ENCODE assay signal across 29 cellular contexts in the genomic region with DNA sequence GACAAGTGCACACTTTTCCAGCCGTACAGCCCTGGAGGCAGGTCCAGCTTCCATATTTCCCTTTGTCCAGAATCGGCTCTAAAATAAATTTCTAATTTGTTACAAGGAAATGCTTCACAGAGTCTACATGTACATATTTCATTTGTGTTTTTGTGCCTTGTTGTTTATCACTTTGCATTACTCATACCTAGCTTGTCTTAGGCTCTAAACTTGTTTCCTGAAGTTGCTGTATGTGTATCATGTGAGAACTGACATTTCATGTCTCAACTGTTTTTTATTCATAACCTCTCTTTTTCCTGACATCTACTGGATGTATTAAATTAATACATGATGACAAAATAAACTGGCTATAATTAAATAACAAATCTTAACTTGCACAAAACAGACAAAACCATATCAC. TPM values are rescaled to one million over a fixed set of nuclear protein-coding genes. Genes with fewer than 3 reads are reported as not detected.
"Had no signal": no experiment of that assay in that cellular context is flagged by ENCODE, and none has a peak within 500 bp of the region (broad histone marks: within the 10 kb centered on the region; RNA-seq: fewer than 3 reads in every experiment).

No MANE protein-coding gene starts in this region.

- ATAC-seq: gastroesophageal sphincter, pancreas had no signal

- H3K4me1 ChIP-seq: ascending aorta, gastroesophageal sphincter, pancreas, right atrium auricular region had no signal

- H3K9me3 ChIP-seq: ascending aorta, gastroesophageal sphincter, pancreas, right atrium auricular region, thoracic aorta had no signal

- DNase-seq: activated CD4-positive, alpha-beta memory T cell treated with anti-CD3 and anti-CD28 coated beads, Interleukin-2, amount 10 ng/mL, durations not matched to agents 7 days and 5 days; activated CD4-positive, alpha-beta T cell treated with anti-CD3 and anti-CD28 coated beads, Interleukin-2, amount 10 ng/mL, durations not matched to agents 24 days and 14 days; activated CD4-positive, CD25-positive, alpha-beta regulatory T cell treated with anti-CD3 and anti-CD28 coated beads, Interleukin-2, amount 50 U/mL, for 72 hours; activated CD8-positive, alpha-beta memory T cell treated with anti-CD3 and anti-CD28 coated beads, Interleukin-2, amount 50 U/mL, for 48 hours; activated gamma-delta T cell; activated naive CD4-positive, alpha-beta T cell treated with anti-CD3 and anti-CD28 coated beads, Interleukin-2, amount 10 ng/mL, durations not matched to agents 7 days and 5 days; activated naive CD8-positive, alpha-beta T cell treated with anti-CD3 and anti-CD28 coated beads, Interleukin-2, amount 10 ng/mL, durations not matched to agents 7 days and 5 days; activated T-cell treated with anti-CD3 and anti-CD28 coated beads, Interleukin-2, amount 50 U/mL, for 24 hours; central memory CD4-positive, alpha-beta T cell; endodermal cell; immature natural killer cell; kidney; naive B cell; nephron progenitor cell; nucleus accumbens; pancreas; stimulated activated CD4-positive, alpha-beta T cell treated with anti-CD3 and anti-CD28 coated beads, Interleukin-2, amount 100 ng/mL, for 48 hours; stimulated activated naive CD4-positive, alpha-beta T cell treated with Interleukin-2 at 50 U/mL for 16 hours; SW 1271; T-helper 9 cell; trophoblast cell had no signal

- H3K4me3 ChIP-seq: ascending aorta, gastroesophageal sphincter, pancreas, right atrium auricular region, thoracic aorta had no signal

- H3K36me3 ChIP-seq: ascending aorta, gastroesophageal sphincter, pancreas, right atrium auricular region, thoracic aorta had no signal

- H3K27me3 ChIP-seq: ascending aorta, gastroesophageal sphincter, pancreas, right atrium auricular region had no signal

- H3K27ac ChIP-seq: ascending aorta, epithelial cell of prostate, gastroesophageal sphincter, pancreas, thoracic aorta, VCaP had no signal

- FAIRE-seq: pancreas, TTC549, urothelium cell line had no signal

RNA-seq across cellular contexts. Expression of gene CYYR1, which starts 7.5 kb away (rescaled TPM):
- total RNA-seq: activated CD4-positive, alpha-beta memory T cell treated with anti-CD3 and anti-CD28 coated beads, Interleukin-2, amount 10 ng/mL, durations not matched to agents 7 days and 5 days; activated CD4-positive, alpha-beta T cell treated with anti-CD3 and anti-CD28 coated beads, Interleukin-2, amount 10 ng/mL, durations not matched to agents 24 days and 14 days; activated naive CD8-positive, alpha-beta T cell treated with anti-CD3 and anti-CD28 coated beads, Interleukin-2, amount 10 ng/mL, durations not matched to agents 7 days and 5 days had no signal
